Comparison of ENCODE assay signal across 8 cellular contexts in genomic region chr4:173169178-173169427, GRCh38. TPM values are rescaled to one million over a fixed set of nuclear protein-coding genes. Genes with fewer than 3 reads are reported as not detected.
DNase-seq lines count a peak whose midpoint lies in the region; ATAC-seq and TF ChIP-seq lines count a peak whose summit lies in the region.

No MANE protein-coding gene starts in this region.

- H3K27ac ChIP-seq in ACC112 (ENCODE audit: low read depth, low read length), result no peak overlapping the region
- peak overlapping the region; percentile 93; the same call in 1 of the 2 replicates for H3K27ac ChIP-seq in HUES64 (ENCODE audit: low read depth, low read length)
- H3K27ac ChIP-seq in dorsolateral prefrontal cortex, result peak overlapping the region; percentile 49 to 97 (median 90)
- H3K27ac ChIP-seq in mucosa of rectum (ENCODE audit: low read depth in 2 of 2, low read length in 2 of 2), result peak overlapping the region; percentile 94

- H3K36me3 ChIP-seq in ACC112 (ENCODE audit: insufficient read depth, low read length) (no peaks in the 10 kb centered on the region), HUES64 (ENCODE audit: insufficient read depth, low read length) (peaks cover 14% of the 10 kb centered on the region), mucosa of rectum (ENCODE audit: control insufficient read depth in 2 of 2, insufficient read depth in 2 of 2, low read length in 2 of 2) (peaks cover 0 to 4% of the 10 kb centered on the region in 2 donors)

- H3K4me3 ChIP-seq in ACC112 (ENCODE audit: low read depth, low read length), result peak overlapping the region; percentile 95
- peak overlapping the region; percentile 88 for H3K4me3 ChIP-seq in HUES64 (ENCODE audit: low read length)
- H3K4me3 ChIP-seq in dorsolateral prefrontal cortex, result peak overlapping the region; percentile 59 to 94 (median 82)
- H3K4me3 ChIP-seq in mucosa of rectum (ENCODE audit: low read length in 2 of 2), result peak overlapping the region; percentile 89 to 95

- H3K9ac ChIP-seq in HUES64 (ENCODE audit: low read depth, low read length), result peak overlapping the region; percentile 82
- H3K9ac ChIP-seq in mucosa of rectum (ENCODE audit: low read depth in 1 of 2, low read length in 2 of 2), result peak overlapping the region; percentile 68 to 82

- under 1% methylated on average over 41 of the region's 41 CpGs for WGBS in HUES64

- H3K4me1 ChIP-seq in ACC112 (ENCODE audit: control insufficient read depth, insufficient read depth, low read length, unreplicated experiment) (peaks cover 12% of the 10 kb centered on the region), HUES64 (ENCODE audit: insufficient read depth, low read length) (peaks cover 42% of the 10 kb centered on the region), mucosa of rectum (ENCODE audit: control insufficient read depth in 2 of 2, insufficient read depth in 2 of 2, low read length in 2 of 2) (peaks cover 10 to 14% of the 10 kb centered on the region in 2 donors)

- peaks cover 35% of the 10 kb centered on the region for H3K79me2 ChIP-seq in ACC112 (ENCODE audit: control insufficient read depth, insufficient read depth, low read length, unreplicated experiment)

- in situ Hi-C loops in G401 (cut with HindIII; ENCODE audit: low sequenced_read_pairs), result no loop called here

- peak in 1 of 56 donors; percentile 2 for TF ChIP-seq CTCF in dorsolateral prefrontal cortex (IDR thresholded peaks at IDR 0.05 in 54 of 56, conservative IDR thresholded peaks at IDR 0.05 in 2 of 56; ENCODE audit: low read depth in 1 of 56, partially characterized antibody in 56 of 56)

- H3K27me3 ChIP-seq in ACC112 (ENCODE audit: insufficient read depth, low read length) (no peaks in the 10 kb centered on the region), HUES64 (ENCODE audit: insufficient read depth, low read length) (no peaks in the 10 kb centered on the region), dorsolateral prefrontal cortex (no peaks in the 10 kb centered on the region), mucosa of rectum (ENCODE audit: control insufficient read depth in 2 of 2, insufficient read depth in 2 of 2, low read length in 2 of 2) (no peaks in the 10 kb centered on the region)

- ATAC-seq in GM21723 (IDR thresholded peaks at IDR 0.05; ENCODE audit: unreplicated experiment), result no peak

- H2AFZ ChIP-seq in ACC112 (ENCODE audit: low read length, unreplicated experiment), result peak overlapping the region; percentile 69

- intact Hi-C loops in dorsolateral prefrontal cortex (cut with DNase I), result loop anchor here in 1 of 2 donors (5.0 kb wide), 1 partner anchor 88 kb away; no protein-coding TSS in a partner anchor

- DNase-seq in dorsolateral prefrontal cortex (peak in 1 of 10 donors; percentile 55), NCI-H2196 (lab: John Stamatoyannopoulos, UW; ENCODE audit: unreplicated experiment) (no peak), NCI-H1092 (lab: John Stamatoyannopoulos, UW) (no peak), G401 (ENCODE audit: low spot score) (no peak)

- no peaks in the 10 kb centered on the region for H3K9me3 ChIP-seq in HUES64 (ENCODE audit: insufficient read depth, low read depth, low read length)
- H3K9me3 ChIP-seq in mucosa of rectum (ENCODE audit: control insufficient read depth in 2 of 2, low read length in 2 of 2), result no peaks in the 10 kb centered on the region

RNA-seq across cellular contexts. Expression of gene GALNT7, which starts 0.5 kb away (rescaled TPM):
- 43.8 TPM for polyA plus RNA-seq in HUES64 (2013, experiment 1 of 2)
- polyA plus RNA-seq in HUES64 (2013, experiment 2 of 2), result 39.5 TPM
- 10 to 100 TPM; 14.2 to 37.5 (median 20.9) TPM for total RNA-seq in dorsolateral prefrontal cortex
- 12.4 and 22.1 TPM in 2 replicates for total RNA-seq in G401 (2014; rRNA removed; shearing (Covaris generic))
